24 cellular contexts compared by ENCODE assay signal in the genomic region with DNA sequence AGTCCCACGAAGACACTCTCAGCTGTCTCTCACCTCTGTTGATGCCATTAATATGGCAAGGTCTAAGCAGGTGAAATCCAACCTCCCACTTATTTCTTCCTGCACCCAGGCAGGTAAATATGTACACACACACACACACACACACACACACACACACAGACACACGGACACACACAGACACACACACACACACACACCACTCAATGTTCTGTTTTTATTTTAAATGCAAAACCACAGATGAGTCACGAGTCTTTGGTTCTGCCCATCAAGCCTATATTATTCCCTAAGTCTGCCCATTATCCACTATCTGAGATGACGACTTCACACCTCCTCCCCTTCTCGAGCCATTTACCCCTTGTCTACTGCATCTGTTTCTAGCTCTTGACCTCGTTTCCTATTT.
"Had no signal": no experiment of that assay in that cellular context is flagged by ENCODE, and none has a peak within 500 bp of the region (broad histone marks: within the 10 kb centered on the region; RNA-seq: fewer than 3 reads in every experiment).

No MANE protein-coding gene starts in this region.

- H3K4me1 ChIP-seq: Peyer's patch had no signal

- H3K9me3 ChIP-seq: Peyer's patch had no signal

- H3K27me3 ChIP-seq: brain microvascular endothelial cell, Peyer's patch had no signal

- DNase-seq: activated B cell treated with CpG ODN at 0.5 μM for 24 hours; activated CD4-positive, alpha-beta memory T cell treated with anti-CD3 and anti-CD28 coated beads for 36 hours; activated CD4-positive, alpha-beta T cell treated with anti-CD3 and anti-CD28 coated beads for 1 hour; activated CD4-positive, alpha-beta T cell treated with anti-CD3 and anti-CD28 coated beads, Interleukin-2, amount 10 ng/mL, durations not matched to agents 24 days and 14 days; activated CD8-positive, alpha-beta memory T cell treated with anti-CD3 and anti-CD28 coated beads for 24 hours; activated gamma-delta T cell; activated naive CD4-positive, alpha-beta T cell treated with anti-CD3 and anti-CD28 coated beads for 36 hours; activated T-cell treated with anti-CD3 and anti-CD28 coated beads, Interleukin-2, amount 50 U/mL, for 48 hours; brain microvascular endothelial cell; cerebellar nuclear complex; Kasumi-1; NCI-H1105 treated with DMSO at 0.1 percent for 48 hours; NCI-H1436 treated with DMSO at 0.1 percent for 48 hours; NCI-H187; NCI-H2081; NCI-H510A treated with DMSO at 0.1 percent for 48 hours; NCI-H69; NK-92 treated with Interleukin-12 subunit alpha and Interleukin-12 subunit beta, amount 100 ng/mL, for 24 hours; Peyer's patch; SHP77; T-helper 17 cell; T-helper 9 cell had no signal

- H3K4me3 ChIP-seq: Peyer's patch had no signal

- H3K27ac ChIP-seq: brain microvascular endothelial cell, Peyer's patch had no signal

- ATAC-seq: activated T-helper 17 cell treated with anti-CD3 and anti-CD28 coated beads, Interleukin-2, amount 50 U/mL, for 72 hours; T-helper 17 cell had no signal

- H3K36me3 ChIP-seq: brain microvascular endothelial cell, Peyer's patch had no signal

- FAIRE-seq: colon had no signal
